8 cellular contexts compared by ENCODE assay signal in genomic region chr11:134045799-134046635, GRCh38. TPM values are rescaled to one million over a fixed set of nuclear protein-coding genes. Genes with fewer than 3 reads are reported as not detected.
DNase-seq lines count a peak whose midpoint lies in the region; ATAC-seq, FAIRE-seq and TF ChIP-seq lines count a peak whose summit lies in the region.

No MANE protein-coding gene starts in this region.

- no peak overlapping the region for H3K23ac ChIP-seq in H1 (ENCODE audit: insufficient read length)

- CTCF ChIA-PET in H1 (lab: Charles Lee; ENCODE audit: partially characterized antibody), result interaction anchor here (0.6 to 9.5 kb wide), 32 partner anchors 10 to 139 kb away, joined by 3 to 178 read pairs (median 6); no protein-coding TSS in a partner anchor

- H3K9ac ChIP-seq in H1 (replicated peaks in 1 of 4; ENCODE audit: extremely low read depth in 1 of 4, low read depth in 3 of 4, low read length in 3 of 4), result no peak overlapping the region
- H3K9ac ChIP-seq in rectal smooth muscle tissue (ENCODE audit: low read length), result no peak overlapping the region

- H2BK120ac ChIP-seq in H1 (replicated peaks; ENCODE audit: low read depth, low read length), result no peak overlapping the region

- H4K91ac ChIP-seq in H1 (replicated peaks; ENCODE audit: insufficient read length, low read length), result no peak overlapping the region

- WGBS in H1 (ENCODE audit: extremely low coverage in 1 of 2, insufficient coverage in 1 of 2, insufficient read length in 1 of 2, insufficient replicate concordance in 2 of 2, low coverage in 1 of 2, low lambda C conversion rate in 2 of 2, missing lambda C conversion rate in 1 of 2), 2 experiments, result 86% methylated on average over 25 of the region's 25 CpGs; no CpG with 5 or more reads in 1 of the 2 experiments

- H3K14ac ChIP-seq in H1 (ENCODE audit: insufficient read length), result no peak overlapping the region

- no peak overlapping the region; a peak in 1 of 4 replicates for H3K4me2 ChIP-seq in H1 (ENCODE audit: insufficient read depth in 1 of 2, low read depth in 2 of 2, low read length in 2 of 2)

- no peak overlapping the region for H3K27ac ChIP-seq in H1 (ENCODE audit: low read depth, low read length)
- peak overlapping the region; percentile 88 for H3K27ac ChIP-seq in rectal smooth muscle tissue (ENCODE audit: low read depth, low read length)

- POLR2A ChIA-PET in H1 (lab: Charles Lee; ENCODE audit: partially characterized antibody), result interaction anchor here (1.8 to 2.6 kb wide), 2 partner anchors 9 to 12 kb away, joined by 4 to 9 read pairs; no protein-coding TSS in a partner anchor

- no peaks in the 10 kb centered on the region for H3K79me1 ChIP-seq in H1 (ENCODE audit: low read depth, low read length)

- FAIRE-seq in H1 (lab: Jason Lieb, UNC), result no peak

- H3K56ac ChIP-seq in H1 (replicated peaks; ENCODE audit: insufficient read length, low read depth, low read length), result no peak overlapping the region

- no peak overlapping the region for H2BK20ac ChIP-seq in H1 (ENCODE audit: low read length)

- no peak for TF ChIP-seq POLR2A in H1 (IDR thresholded peaks at IDR 0.05; ENCODE audit: control extremely low read depth in 1 of 2, low read depth in 2 of 2, low read length in 2 of 2)

- H3K9me3 ChIP-seq in H1 (ENCODE audit: insufficient read depth in 2 of 2, low read depth in 1 of 2, low read length in 1 of 2), result no peaks in the 10 kb centered on the region

- H3K4ac ChIP-seq in H1 (replicated peaks; ENCODE audit: insufficient read length, low read depth, low read length), result no peak overlapping the region

- 0 out of 2 replicates have a peak overlapping the region, but pooled peaks have one; percentile 2 for H2BK12ac ChIP-seq in H1 (ENCODE audit: low read depth, low read length)

- H2AK5ac ChIP-seq in H1 (ENCODE audit: low read depth, low read length), result no peak overlapping the region

- peak; percentile 72 to 78 for TF ChIP-seq RAD21 in H1 (IDR thresholded peaks at IDR 0.05 in 1 of 2, conservative IDR thresholded peaks at IDR 0.05 in 1 of 2; ENCODE audit: low read depth in 2 of 2, low read length in 2 of 2)

- no peak overlapping the region for H2BK5ac ChIP-seq in H1 (ENCODE audit: low read depth, low read length)

- peak overlapping the region; percentile 52 for H4K8ac ChIP-seq in H1 (ENCODE audit: extremely low read depth, insufficient read depth, low read length)

- no peak overlapping the region for H3K18ac ChIP-seq in H1 (ENCODE audit: extremely low read depth, low read length)

- peak; percentile 73 to 77 (median 74) for TF ChIP-seq CTCF in H1 (IDR thresholded peaks at IDR 0.05; ENCODE audit: control extremely low read depth in 1 of 3, insufficient read depth in 1 of 3, low read depth in 1 of 3, low read length in 3 of 3)

- no peaks in the 10 kb centered on the region; a peak in 2 of 7 replicates for H3K27me3 ChIP-seq in H1 (replicated peaks in 1 of 4; ENCODE audit: control insufficient read depth in 3 of 4, extremely low read depth in 1 of 4, insufficient read depth in 3 of 4, low read length in 3 of 4)
- peaks cover 2% of the 10 kb centered on the region for H3K27me3 ChIP-seq in rectal smooth muscle tissue (ENCODE audit: control insufficient read depth, insufficient read depth, low read length)

- H3K4me3 ChIP-seq in H1 (ENCODE audit: extremely low read depth in 1 of 4, insufficient read depth in 2 of 4, low read depth in 3 of 4, low read length in 4 of 4) (no peak overlapping the region), rectal smooth muscle tissue (ENCODE audit: low read length) (no peak overlapping the region)

- 0 out of 2 replicates have a peak overlapping the region, but pooled peaks have one; percentile 63 for H2AFZ ChIP-seq in H1 (ENCODE audit: low read length)

- no peak for TF ChIP-seq EP300 in H1 (IDR thresholded peaks at IDR 0.05; ENCODE audit: borderline replicate concordance in 1 of 2, low read depth in 2 of 2, low read length in 2 of 2)

- no peaks in the 10 kb centered on the region for H3K23me2 ChIP-seq in H1 (ENCODE audit: low read depth, low read length)

- H3K4me1 ChIP-seq in H1 (replicated peaks in 1 of 4; ENCODE audit: control insufficient read depth in 3 of 4, insufficient read depth in 4 of 4, low read length in 3 of 4) (peaks cover 1 to 10% (median 6%) of the 10 kb centered on the region in 4 experiments; a peak in 6 of 7 replicates), rectal smooth muscle tissue (ENCODE audit: control insufficient read depth, insufficient read depth, low read length) (peaks cover 41% of the 10 kb centered on the region)

- no peak overlapping the region for H2BK15ac ChIP-seq in H1 (ENCODE audit: low read length)

- no peak for ATAC-seq in GM21619 (IDR thresholded peaks at IDR 0.05; ENCODE audit: unreplicated experiment)

- no peaks in the 10 kb centered on the region for H3K36me3 ChIP-seq in H1 (ENCODE audit: control insufficient read depth in 2 of 4, insufficient read depth in 4 of 4, low read length in 3 of 4)
- H3K36me3 ChIP-seq in rectal smooth muscle tissue (ENCODE audit: control insufficient read depth, insufficient read depth, low read length), result no peaks in the 10 kb centered on the region

- no peaks in the 10 kb centered on the region for H4K20me1 ChIP-seq in H1 (replicated peaks in 1 of 2; ENCODE audit: control insufficient read depth in 1 of 2, insufficient read depth in 2 of 2, low read length in 2 of 2)

- H4K5ac ChIP-seq in H1 (ENCODE audit: insufficient read length, low read depth, low read length), result no peak overlapping the region

- H3K79me2 ChIP-seq in H1 (ENCODE audit: control insufficient read depth in 1 of 2, insufficient read depth in 2 of 2, low read length in 2 of 2), result no peaks in the 10 kb centered on the region

- peak; percentile 69 for DNase-seq in GF-D8 (lab: John Stamatoyannopoulos, UW)
- peak; percentile 78 for DNase-seq in NCI-H2196 (lab: John Stamatoyannopoulos, UW; ENCODE audit: unreplicated experiment)
- no peak for DNase-seq in H1 (ENCODE audit: low read depth in 1 of 2, low spot score in 2 of 2)
- no peak for DNase-seq in cortex of kidney (lab: John Stamatoyannopoulos, UW)
- no peak for DNase-seq in SKM-1 (lab: John Stamatoyannopoulos, UW; ENCODE audit: unreplicated experiment)
- DNase-seq in SIG-M5 (lab: John Stamatoyannopoulos, UW), result no peak

TF ChIP-seq in H1, 55 proteins besides CTCF, POLR2A, EP300 and RAD21:
- TF ChIP-seq KDM5A (IDR thresholded peaks at IDR 0.05; ENCODE audit: low read length) (no peak), TEAD4 (IDR thresholded peaks at IDR 0.05; ENCODE audit: low read depth, low read length) (no peak)

RNA-seq across cellular contexts. Expression of gene JAM3, which starts 22.9 kb away (rescaled TPM):
- 40.3 and 42.8 TPM in 2 replicates for total RNA-seq in H1 (2021; fragmentation: NEBNext Ultra II Directional; extraction: Animal tissue kit (Norgen Biotek cat#: 25700))
- 17.8 and 19.6 TPM in 2 replicates for polyA plus RNA-seq in H1 (2011; rRNA removed)
- polyA plus RNA-seq in H1 (2011; cell fraction: cytosol; rRNA removed), result 16.4 TPM
- 23.3 TPM for polyA plus RNA-seq in H1 (2011; cell fraction: nucleus; rRNA removed)
- polyA plus RNA-seq in H1 (2012, experiment 1 of 2), result 24.7 to 30.3 TPM (median 27.0 TPM) in 4 replicates
- polyA plus RNA-seq in H1 (2012, experiment 2 of 2), result 5.8 TPM
- polyA plus RNA-seq in H1 (2013, experiment 1 of 2), result 30.3 TPM
- polyA plus RNA-seq in H1 (2013, experiment 2 of 2), result 37.2 TPM
- 19.3 and 23.9 TPM in 2 replicates for polyA minus RNA-seq in H1 (2011; rRNA and poly(A)+ RNA removed)
- polyA minus RNA-seq in H1 (2011; cell fraction: cytosol; rRNA and poly(A)+ RNA removed), result 16.4 TPM
- polyA minus RNA-seq in H1 (2011; cell fraction: nucleus; rRNA and poly(A)+ RNA removed), result 15.7 TPM

Comparison
In these comparisons a context has a peak if more than half of its experiments do, and no peak if none do; other contexts are left out.
1. DNase-seq: peak in GF-D8 (single experiment) and NCI-H2196 (single experiment); none in H1 (0 of 2), cortex of kidney (single experiment), SKM-1 (single experiment) and SIG-M5 (single experiment).